ENCODE assay signal across 1 cellular context in the genomic region with DNA sequence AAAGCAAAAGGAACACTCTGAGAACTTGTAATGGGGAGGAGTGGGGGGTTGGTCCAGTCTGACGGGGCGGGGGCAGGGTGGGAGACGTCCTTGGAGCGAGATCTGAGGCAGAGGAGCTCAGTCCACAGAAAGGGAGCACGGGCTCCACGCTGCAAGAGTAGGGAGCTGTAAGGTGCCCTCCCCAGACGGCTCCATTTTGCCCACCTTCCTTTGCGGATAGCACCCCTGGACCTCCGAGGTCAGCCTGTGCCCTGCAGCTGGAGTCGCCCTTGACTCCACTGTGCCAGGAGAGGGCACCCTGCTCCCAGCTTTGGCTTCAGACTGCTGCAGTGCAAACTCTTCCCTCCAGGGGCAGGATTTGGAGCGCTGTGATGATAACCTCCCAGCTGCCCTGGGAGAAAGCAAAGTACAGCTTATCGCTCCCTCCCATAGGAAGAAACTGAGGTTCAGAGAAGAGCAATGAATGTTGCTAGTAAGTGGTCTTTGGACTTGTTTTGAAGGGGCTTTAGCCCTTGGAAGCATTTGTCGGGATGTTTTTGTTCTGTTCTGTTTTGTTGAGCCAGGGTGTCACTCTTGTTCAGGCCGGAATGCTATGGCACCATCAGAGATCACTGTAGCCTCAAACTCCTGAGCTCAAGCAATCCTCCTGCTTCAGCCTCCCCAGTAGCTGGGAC.
A peak's percentile ranks its signal among the peaks of the same experiment; 100 is the strongest.
TF ChIP-seq lines count a peak whose summit lies in the region.

No MANE protein-coding gene starts in this region.

TF ChIP-seq in HepG2, 621 proteins besides CTCF, POLR2A, EP300 and RAD21 (continued from another document and continues in another):
- TF ChIP-seq, protein P1, sequence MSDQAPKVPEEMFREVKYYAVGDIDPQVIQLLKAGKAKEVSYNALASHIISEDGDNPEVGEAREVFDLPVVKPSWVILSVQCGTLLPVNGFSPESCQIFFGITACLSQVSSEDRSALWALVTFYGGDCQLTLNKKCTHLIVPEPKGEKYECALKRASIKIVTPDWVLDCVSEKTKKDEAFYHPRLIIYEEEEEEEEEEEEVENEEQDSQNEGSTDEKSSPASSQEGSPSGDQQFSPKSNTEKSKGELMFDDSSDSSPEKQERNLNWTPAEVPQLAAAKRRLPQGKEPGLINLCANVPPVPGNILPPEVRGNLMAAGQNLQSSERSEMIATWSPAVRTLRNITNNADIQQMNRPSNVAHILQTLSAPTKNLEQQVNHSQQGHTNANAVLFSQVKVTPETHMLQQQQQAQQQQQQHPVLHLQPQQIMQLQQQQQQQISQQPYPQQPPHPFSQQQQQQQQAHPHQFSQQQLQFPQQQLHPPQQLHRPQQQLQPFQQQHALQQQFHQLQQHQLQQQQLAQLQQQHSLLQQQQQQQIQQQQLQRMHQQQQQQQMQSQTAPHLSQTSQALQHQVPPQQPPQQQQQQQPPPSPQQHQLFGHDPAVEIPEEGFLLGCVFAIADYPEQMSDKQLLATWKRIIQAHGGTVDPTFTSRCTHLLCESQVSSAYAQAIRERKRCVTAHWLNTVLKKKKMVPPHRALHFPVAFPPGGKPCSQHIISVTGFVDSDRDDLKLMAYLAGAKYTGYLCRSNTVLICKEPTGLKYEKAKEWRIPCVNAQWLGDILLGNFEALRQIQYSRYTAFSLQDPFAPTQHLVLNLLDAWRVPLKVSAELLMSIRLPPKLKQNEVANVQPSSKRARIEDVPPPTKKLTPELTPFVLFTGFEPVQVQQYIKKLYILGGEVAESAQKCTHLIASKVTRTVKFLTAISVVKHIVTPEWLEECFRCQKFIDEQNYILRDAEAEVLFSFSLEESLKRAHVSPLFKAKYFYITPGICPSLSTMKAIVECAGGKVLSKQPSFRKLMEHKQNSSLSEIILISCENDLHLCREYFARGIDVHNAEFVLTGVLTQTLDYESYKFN (CRISPR knock-in tag; conservative IDR thresholded peaks at IDR 0.05), result peak; percentile 76
- TF ChIP-seq SNAPC2 (CRISPR knock-in tag; IDR thresholded peaks at IDR 0.05) (no peak), ZNF678 (CRISPR knock-in tag; IDR thresholded peaks at IDR 0.05) (0 out of 2 replicates have a peak, but pooled peaks have one; percentile 11), ZBTB7A (CRISPR knock-in tag; IDR thresholded peaks at IDR 0.05) (no peak; the same call in none of the 2 replicates), ZNF780A (CRISPR knock-in tag; IDR thresholded peaks at IDR 0.05) (no peak), BRD4 (CRISPR knock-in tag; IDR thresholded peaks at IDR 0.05) (0 out of 2 replicates have a peak, but pooled peaks have one; percentile 10), SSRP1 (CRISPR knock-in tag; IDR thresholded peaks at IDR 0.05) (peak; percentile 98), NCOA2 (CRISPR knock-in tag; IDR thresholded peaks at IDR 0.05) (peak; percentile 68), PITX1 (CRISPR knock-in tag; IDR thresholded peaks at IDR 0.05) (peak; percentile 86; the same call in 1 of the 2 replicates), ZNF879 (CRISPR knock-in tag; IDR thresholded peaks at IDR 0.05) (no peak), ZNF704 (CRISPR knock-in tag; IDR thresholded peaks at IDR 0.05; ENCODE audit: borderline replicate concordance) (0 out of 2 replicates have a peak, but pooled peaks have one; percentile 10), TEAD3 (CRISPR knock-in tag; optimal IDR thresholded peaks at IDR 0.05; ENCODE audit: borderline replicate concordance) (peak; percentile 77), ZNF350 (CRISPR knock-in tag; IDR thresholded peaks at IDR 0.05; ENCODE audit: borderline replicate concordance, low read depth) (peak; percentile 81; the same call in 1 of the 2 replicates), ZBTB39 (CRISPR knock-in tag; IDR thresholded peaks at IDR 0.05) (peak; percentile 81), ZNF101 (CRISPR knock-in tag; IDR thresholded peaks at IDR 0.05; ENCODE audit: borderline replicate concordance, low read depth) (no peak), MZF1 (CRISPR knock-in tag; IDR thresholded peaks at IDR 0.05; ENCODE audit: borderline replicate concordance) (peak; percentile 46; the same call in 1 of the 2 replicates), ARNT2 (CRISPR knock-in tag; IDR thresholded peaks at IDR 0.05; ENCODE audit: low read depth) (peak; percentile 81), SP4 (CRISPR knock-in tag; IDR thresholded peaks at IDR 0.05) (peak; percentile 78; the same call in 1 of the 2 replicates), SRSF9 (IDR thresholded peaks at IDR 0.05; ENCODE audit: borderline replicate concordance, insufficient read depth, low read depth, low read length, poor library complexity, severe bottlenecking) (no peak), THRA (CRISPR knock-in tag; IDR thresholded peaks at IDR 0.05; ENCODE audit: borderline replicate concordance) (peak; percentile 92; the same call in 1 of the 2 replicates), THYN1 (CRISPR knock-in tag; IDR thresholded peaks at IDR 0.05; ENCODE audit: borderline replicate concordance, low read depth) (no peak), ATM (IDR thresholded peaks at IDR 0.05; ENCODE audit: borderline replicate concordance) (no peak), ZSCAN20 (CRISPR knock-in tag; IDR thresholded peaks at IDR 0.05; ENCODE audit: borderline replicate concordance) (no peak), BORCS8-MEF2B (CRISPR knock-in tag; IDR thresholded peaks at IDR 0.05) (peak; percentile 86), ZNF790 (CRISPR knock-in tag; IDR thresholded peaks at IDR 0.05; ENCODE audit: borderline replicate concordance) (0 out of 2 replicates have a peak, but pooled peaks have one; percentile 79), MED13 (CRISPR knock-in tag; IDR thresholded peaks at IDR 0.05) (no peak), MTA1 (CRISPR knock-in tag; IDR thresholded peaks at IDR 0.05; ENCODE audit: borderline replicate concordance) (peak; percentile 80; the same call in 1 of the 2 replicates), DNMT1 (CRISPR knock-in tag; IDR thresholded peaks at IDR 0.05) (peak; percentile 94; the same call in 1 of the 2 replicates), ZNF274 (CRISPR knock-in tag; IDR thresholded peaks at IDR 0.05) (peak; percentile 73; the same call in 1 of the 2 replicates), ZNF652 (CRISPR knock-in tag; IDR thresholded peaks at IDR 0.05; ENCODE audit: borderline replicate concordance, low read depth) (peak; percentile 68; the same call in 1 of the 2 replicates), ZNF34 (CRISPR knock-in tag; IDR thresholded peaks at IDR 0.05; ENCODE audit: borderline replicate concordance) (peak; percentile 89; the same call in 1 of the 2 replicates)
- TF ChIP-seq, protein P2, sequence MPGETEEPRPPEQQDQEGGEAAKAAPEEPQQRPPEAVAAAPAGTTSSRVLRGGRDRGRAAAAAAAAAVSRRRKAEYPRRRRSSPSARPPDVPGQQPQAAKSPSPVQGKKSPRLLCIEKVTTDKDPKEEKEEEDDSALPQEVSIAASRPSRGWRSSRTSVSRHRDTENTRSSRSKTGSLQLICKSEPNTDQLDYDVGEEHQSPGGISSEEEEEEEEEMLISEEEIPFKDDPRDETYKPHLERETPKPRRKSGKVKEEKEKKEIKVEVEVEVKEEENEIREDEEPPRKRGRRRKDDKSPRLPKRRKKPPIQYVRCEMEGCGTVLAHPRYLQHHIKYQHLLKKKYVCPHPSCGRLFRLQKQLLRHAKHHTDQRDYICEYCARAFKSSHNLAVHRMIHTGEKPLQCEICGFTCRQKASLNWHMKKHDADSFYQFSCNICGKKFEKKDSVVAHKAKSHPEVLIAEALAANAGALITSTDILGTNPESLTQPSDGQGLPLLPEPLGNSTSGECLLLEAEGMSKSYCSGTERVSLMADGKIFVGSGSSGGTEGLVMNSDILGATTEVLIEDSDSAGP (CRISPR knock-in tag; IDR thresholded peaks at IDR 0.05; ENCODE audit: borderline replicate concordance), result peak; percentile 91
- TF ChIP-seq, protein P3, sequence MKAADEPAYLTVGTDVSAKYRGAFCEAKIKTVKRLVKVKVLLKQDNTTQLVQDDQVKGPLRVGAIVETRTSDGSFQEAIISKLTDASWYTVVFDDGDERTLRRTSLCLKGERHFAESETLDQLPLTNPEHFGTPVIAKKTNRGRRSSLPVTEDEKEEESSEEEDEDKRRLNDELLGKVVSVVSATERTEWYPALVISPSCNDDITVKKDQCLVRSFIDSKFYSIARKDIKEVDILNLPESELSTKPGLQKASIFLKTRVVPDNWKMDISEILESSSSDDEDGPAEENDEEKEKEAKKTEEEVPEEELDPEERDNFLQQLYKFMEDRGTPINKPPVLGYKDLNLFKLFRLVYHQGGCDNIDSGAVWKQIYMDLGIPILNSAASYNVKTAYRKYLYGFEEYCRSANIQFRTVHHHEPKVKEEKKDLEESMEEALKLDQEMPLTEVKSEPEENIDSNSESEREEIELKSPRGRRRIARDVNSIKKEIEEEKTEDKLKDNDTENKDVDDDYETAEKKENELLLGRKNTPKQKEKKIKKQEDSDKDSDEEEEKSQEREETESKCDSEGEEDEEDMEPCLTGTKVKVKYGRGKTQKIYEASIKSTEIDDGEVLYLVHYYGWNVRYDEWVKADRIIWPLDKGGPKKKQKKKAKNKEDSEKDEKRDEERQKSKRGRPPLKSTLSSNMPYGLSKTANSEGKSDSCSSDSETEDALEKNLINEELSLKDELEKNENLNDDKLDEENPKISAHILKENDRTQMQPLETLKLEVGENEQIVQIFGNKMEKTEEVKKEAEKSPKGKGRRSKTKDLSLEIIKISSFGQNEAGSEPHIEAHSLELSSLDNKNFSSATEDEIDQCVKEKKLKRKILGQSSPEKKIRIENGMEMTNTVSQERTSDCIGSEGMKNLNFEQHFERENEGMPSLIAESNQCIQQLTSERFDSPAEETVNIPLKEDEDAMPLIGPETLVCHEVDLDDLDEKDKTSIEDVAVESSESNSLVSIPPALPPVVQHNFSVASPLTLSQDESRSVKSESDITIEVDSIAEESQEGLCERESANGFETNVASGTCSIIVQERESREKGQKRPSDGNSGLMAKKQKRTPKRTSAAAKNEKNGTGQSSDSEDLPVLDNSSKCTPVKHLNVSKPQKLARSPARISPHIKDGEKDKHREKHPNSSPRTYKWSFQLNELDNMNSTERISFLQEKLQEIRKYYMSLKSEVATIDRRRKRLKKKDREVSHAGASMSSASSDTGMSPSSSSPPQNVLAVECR (CRISPR knock-in tag; IDR thresholded peaks at IDR 0.05; ENCODE audit: borderline replicate concordance), result peak; percentile 63; the same call in 1 of the 2 replicates
- TF ChIP-seq, protein P4, sequence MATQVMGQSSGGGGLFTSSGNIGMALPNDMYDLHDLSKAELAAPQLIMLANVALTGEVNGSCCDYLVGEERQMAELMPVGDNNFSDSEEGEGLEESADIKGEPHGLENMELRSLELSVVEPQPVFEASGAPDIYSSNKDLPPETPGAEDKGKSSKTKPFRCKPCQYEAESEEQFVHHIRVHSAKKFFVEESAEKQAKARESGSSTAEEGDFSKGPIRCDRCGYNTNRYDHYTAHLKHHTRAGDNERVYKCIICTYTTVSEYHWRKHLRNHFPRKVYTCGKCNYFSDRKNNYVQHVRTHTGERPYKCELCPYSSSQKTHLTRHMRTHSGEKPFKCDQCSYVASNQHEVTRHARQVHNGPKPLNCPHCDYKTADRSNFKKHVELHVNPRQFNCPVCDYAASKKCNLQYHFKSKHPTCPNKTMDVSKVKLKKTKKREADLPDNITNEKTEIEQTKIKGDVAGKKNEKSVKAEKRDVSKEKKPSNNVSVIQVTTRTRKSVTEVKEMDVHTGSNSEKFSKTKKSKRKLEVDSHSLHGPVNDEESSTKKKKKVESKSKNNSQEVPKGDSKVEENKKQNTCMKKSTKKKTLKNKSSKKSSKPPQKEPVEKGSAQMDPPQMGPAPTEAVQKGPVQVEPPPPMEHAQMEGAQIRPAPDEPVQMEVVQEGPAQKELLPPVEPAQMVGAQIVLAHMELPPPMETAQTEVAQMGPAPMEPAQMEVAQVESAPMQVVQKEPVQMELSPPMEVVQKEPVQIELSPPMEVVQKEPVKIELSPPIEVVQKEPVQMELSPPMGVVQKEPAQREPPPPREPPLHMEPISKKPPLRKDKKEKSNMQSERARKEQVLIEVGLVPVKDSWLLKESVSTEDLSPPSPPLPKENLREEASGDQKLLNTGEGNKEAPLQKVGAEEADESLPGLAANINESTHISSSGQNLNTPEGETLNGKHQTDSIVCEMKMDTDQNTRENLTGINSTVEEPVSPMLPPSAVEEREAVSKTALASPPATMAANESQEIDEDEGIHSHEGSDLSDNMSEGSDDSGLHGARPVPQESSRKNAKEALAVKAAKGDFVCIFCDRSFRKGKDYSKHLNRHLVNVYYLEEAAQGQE (IDR thresholded peaks at IDR 0.05; ENCODE audit: borderline replicate concordance in 1 of 2, low read depth in 1 of 2, low read length in 2 of 2), result no peak
